In genomic region chr14:61296707-61297502, GRCh38 we compare ENCODE assay signal across 9 cellular contexts. TPM values are rescaled to one million over a fixed set of nuclear protein-coding genes. Genes with fewer than 3 reads are reported as not detected.
DNase-seq lines count a peak whose midpoint lies in the region; ATAC-seq, FAIRE-seq and TF ChIP-seq lines count a peak whose summit lies in the region.
"Had no signal": no experiment of that assay in that cellular context is flagged by ENCODE, and none has a peak within 500 bp of the region (broad histone marks: within the 10 kb centered on the region; RNA-seq: fewer than 3 reads in every experiment).

No MANE protein-coding gene starts in this region.

- no peaks in the 10 kb centered on the region for H3K36me3 Mint-ChIP-seq in activated CD4-positive, alpha-beta memory T cell treated with anti-CD3 and anti-CD28 coated beads for 36 hours
- H3K36me3 Mint-ChIP-seq: naive B cell had no signal

- H3K4me3 Mint-ChIP-seq in activated CD4-positive, alpha-beta memory T cell treated with anti-CD3 and anti-CD28 coated beads for 36 hours: no peak overlapping the region
- H3K4me3 Mint-ChIP-seq: naive B cell had no signal

- H3K9me3 Mint-ChIP-seq in activated CD4-positive, alpha-beta memory T cell treated with anti-CD3 and anti-CD28 coated beads for 36 hours: no peaks in the 10 kb centered on the region
- H3K9me3 Mint-ChIP-seq: naive B cell had no signal

- H3K4me3 ChIP-seq in ascending aorta (no peak overlapping the region), kidney (ENCODE audit: low read length in 2 of 2) (no peak overlapping the region)

- peak; percentile 93 for FAIRE-seq in kidney (lab: Jason Lieb, UNC)

- H3K27me3 ChIP-seq in ascending aorta: no peaks in the 10 kb centered on the region

- H3K27ac ChIP-seq in ascending aorta (no peak overlapping the region), kidney (ENCODE audit: low read depth in 2 of 2, low read length in 2 of 2) (no peak overlapping the region)

- H3K36me3 ChIP-seq in ascending aorta: no peaks in the 10 kb centered on the region
- H3K36me3 ChIP-seq in kidney (ENCODE audit: control insufficient read depth in 1 of 2, insufficient read depth in 2 of 2, low read length in 2 of 2): no peaks in the 10 kb centered on the region

- H3K4me1 ChIP-seq in ascending aorta: no peaks in the 10 kb centered on the region
- no peaks in the 10 kb centered on the region for H3K4me1 ChIP-seq in kidney (ENCODE audit: control insufficient read depth in 1 of 2, insufficient read depth in 1 of 2, low read depth in 1 of 2, low read length in 2 of 2)

- no peak overlapping the region for H3K27ac Mint-ChIP-seq in activated CD4-positive, alpha-beta memory T cell treated with anti-CD3 and anti-CD28 coated beads for 36 hours

- POLR2A ChIA-PET in activated CD4-positive, alpha-beta memory T cell treated with anti-CD3 and anti-CD28 coated beads for 36 hours (lab: Charles Lee): no interaction called here

- H3K9me3 ChIP-seq in ascending aorta: no peaks in the 10 kb centered on the region
- no peaks in the 10 kb centered on the region for H3K9me3 ChIP-seq in kidney (ENCODE audit: control insufficient read depth in 1 of 2, low read length in 2 of 2)

- ATAC-seq in GM18873 (IDR thresholded peaks at IDR 0.05; ENCODE audit: low FRiP score, unreplicated experiment) (no peak), GM21576 (IDR thresholded peaks at IDR 0.05; ENCODE audit: unreplicated experiment) (no peak)

- H3K4me1 Mint-ChIP-seq in activated CD4-positive, alpha-beta memory T cell treated with anti-CD3 and anti-CD28 coated beads for 36 hours (ENCODE audit: low read depth): peaks cover 44% of the 10 kb centered on the region
- H3K4me1 Mint-ChIP-seq: naive B cell had no signal

- CTCF ChIA-PET in activated CD4-positive, alpha-beta memory T cell treated with anti-CD3 and anti-CD28 coated beads for 36 hours (lab: Charles Lee): interaction anchor here (0.6 to 2.2 kb wide), 20 partner anchors 8 to 541 kb away, joined by 3 to 9 read pairs (median 3); no protein-coding TSS in a partner anchor

- H3K9ac ChIP-seq in kidney (ENCODE audit: low read length in 2 of 2): no peak overlapping the region

- TF ChIP-seq CTCF in AG09319 (IDR thresholded peaks at IDR 0.05; ENCODE audit: low read depth, low read length): peak; percentile 71
- TF ChIP-seq CTCF in ascending aorta (IDR thresholded peaks at IDR 0.05): peak in 2 of 3 experiments; percentile 40 to 53
- peak; percentile 49 for TF ChIP-seq CTCF in kidney (IDR thresholded peaks at IDR 0.05; ENCODE audit: borderline replicate concordance, extremely low read depth, insufficient read depth)

- DNase-seq in AG09319 (ENCODE audit: extremely low read depth, low read depth): no peak
- DNase-seq in G401 (ENCODE audit: low spot score): peak; percentile 12
- DNase-seq in NCI-H1105 treated with DMSO at 0.1 percent for 48 hours (lab: John Stamatoyannopoulos, UW): peak; percentile 63
- DNase-seq in ascending aorta (ENCODE audit: low spot score in 2 of 2): no peak
- no peak for DNase-seq in kidney
- DNase-seq in activated CD4-positive, alpha-beta memory T cell treated with anti-CD3 and anti-CD28 coated beads for 36 hours: no peak
- DNase-seq: naive B cell had no signal

- intact Hi-C loops in ascending aorta (cut with DNase I) (no loop called here), kidney (cut with DNase I) (loop anchor here (10.0 kb wide), 1 partner anchor 158 kb away; no protein-coding TSS in a partner anchor)
- intact Hi-C loops in activated CD4-positive, alpha-beta memory T cell treated with anti-CD3 and anti-CD28 coated beads for 36 hours (cut with micrococcal nuclease): loop anchor here (1.0 to 10.0 kb wide), 5 partner anchors 24 to 1988 kb away; partner anchors contain the start of gene PRKCH

- in situ Hi-C loops in G401 (cut with HindIII; ENCODE audit: low sequenced_read_pairs): no loop called here

- H3K27me3 Mint-ChIP-seq in activated CD4-positive, alpha-beta memory T cell treated with anti-CD3 and anti-CD28 coated beads for 36 hours: no peaks in the 10 kb centered on the region
- H3K27me3 Mint-ChIP-seq: naive B cell had no signal

RNA-seq across cellular contexts. Expression of gene TMEM30B, which starts 15.8 kb away (rescaled TPM):
- not detected in 2 replicates for total RNA-seq in G401 (2014; rRNA removed; shearing (Covaris generic))
- 21.5 TPM for total RNA-seq in ascending aorta
- total RNA-seq in kidney: 20.4 TPM
- polyA plus RNA-seq in kidney (ENCODE audit: insufficient read depth, low read depth, low replicate concordance): 9.4 TPM
- total RNA-seq in activated CD4-positive, alpha-beta memory T cell treated with anti-CD3 and anti-CD28 coated beads for 36 hours: 1 to 10 TPM; 1.6 to 1.7 TPM

RNA-seq across cellular contexts. Expression of gene PRKCH, which starts 24.5 kb away (rescaled TPM):
- total RNA-seq in G401 (2014; rRNA removed; shearing (Covaris generic)): not detected in 2 replicates
- total RNA-seq in ascending aorta (20.2 TPM), kidney (47.0 TPM)
- polyA plus RNA-seq in kidney (ENCODE audit: insufficient read depth, low read depth, low replicate concordance): 8.3 TPM
- total RNA-seq in activated CD4-positive, alpha-beta memory T cell treated with anti-CD3 and anti-CD28 coated beads for 36 hours: 100 to 1,000 TPM; 142 to 147 TPM

Comparison
In these comparisons a context has a peak if more than half of its experiments do, and no peak if none do; other contexts are left out.
1. DNase-seq: peak in G401 (single experiment) and NCI-H1105 treated with DMSO at 0.1 percent for 48 hours (single experiment); none in AG09319 (single experiment), ascending aorta (0 of 2), kidney (single experiment) and activated CD4-positive, alpha-beta memory T cell treated with anti-CD3 and anti-CD28 coated beads for 36 hours (single experiment).
2. RNA of gene PRKCH, which starts 24.5 kb away (total RNA-seq): 142 to 147 TPM in activated CD4-positive, alpha-beta memory T cell treated with anti-CD3 and anti-CD28 coated beads for 36 hours, 47.0 TPM in kidney (single experiment) and 20.2 TPM in ascending aorta (single experiment); not detected in G401; every median in the first group is over 10 times any median in the second.
3. Peak in every context shown above with its lines, with median percentiles within 50 percentile points of each other: CTCF ChIP-seq.